Comparison of ENCODE assay signal across 8 cellular contexts in genomic region chr4:136864580-136865185, GRCh38.
DNase-seq lines count a peak whose midpoint lies in the region; ATAC-seq and TF ChIP-seq lines count a peak whose summit lies in the region.

No MANE protein-coding gene starts in this region.

- intact Hi-C loops in MCF 10A (cut with micrococcal nuclease): loop anchor here (2.0 to 5.0 kb wide), 2 partner anchors 152 to 1146 kb away; no protein-coding TSS in a partner anchor

- no TSS peak for BruUV-seq in MCF 10A (replicated peaks; lab: Mats Ljungman, UMichigan)

- H3K4me1 Mint-ChIP-seq in activated CD4-positive, alpha-beta T cell treated with anti-CD3 and anti-CD28 coated beads, Interleukin-2, amount 10 ng/mL, durations not matched to agents 7 days and 5 days: no peaks in the 10 kb centered on the region
- H3K4me1 Mint-ChIP-seq in MCF 10A (ENCODE audit: insufficient read depth, unreplicated experiment): peaks cover 4% of the 10 kb centered on the region

- H3K4me3 Mint-ChIP-seq in activated CD4-positive, alpha-beta T cell treated with anti-CD3 and anti-CD28 coated beads, Interleukin-2, amount 10 ng/mL, durations not matched to agents 7 days and 5 days: no peak overlapping the region
- H3K4me3 Mint-ChIP-seq in MCF 10A (ENCODE audit: unreplicated experiment): no peak overlapping the region

- TF ChIP-seq CTCF in MCF 10A (IDR thresholded peaks at IDR 0.05; ENCODE audit: unreplicated experiment): peak; percentile 72

- H3K36me3 Mint-ChIP-seq in activated CD4-positive, alpha-beta T cell treated with anti-CD3 and anti-CD28 coated beads, Interleukin-2, amount 10 ng/mL, durations not matched to agents 7 days and 5 days (ENCODE audit: low read depth): no peaks in the 10 kb centered on the region
- no peaks in the 10 kb centered on the region for H3K36me3 Mint-ChIP-seq in MCF 10A (ENCODE audit: insufficient read depth, unreplicated experiment)

- H3K27me3 Mint-ChIP-seq in activated CD4-positive, alpha-beta T cell treated with anti-CD3 and anti-CD28 coated beads, Interleukin-2, amount 10 ng/mL, durations not matched to agents 7 days and 5 days: no peaks in the 10 kb centered on the region
- H3K27me3 Mint-ChIP-seq in MCF 10A (ENCODE audit: insufficient read depth, unreplicated experiment): no peaks in the 10 kb centered on the region

- ATAC-seq in GM21526 (IDR thresholded peaks at IDR 0.05; ENCODE audit: low FRiP score, unreplicated experiment): peak; percentile 80

- POLR2A ChIA-PET in activated CD4-positive, alpha-beta T cell treated with anti-CD3 and anti-CD28 coated beads, Interleukin-2, amount 10 ng/mL, durations not matched to agents 7 days and 5 days (lab: Charles Lee): no interaction called here
- POLR2A ChIA-PET in MCF 10A (lab: Yijun Ruan, JAX): interaction anchor here (0.6 kb wide), 1 partner anchor 963 kb away, joined by 5 read pairs; no protein-coding TSS in a partner anchor

- CTCF ChIA-PET in activated CD4-positive, alpha-beta T cell treated with anti-CD3 and anti-CD28 coated beads, Interleukin-2, amount 10 ng/mL, durations not matched to agents 7 days and 5 days (lab: Charles Lee): no interaction called here
- CTCF ChIA-PET in MCF 10A (lab: Yijun Ruan, JAX): interaction anchor here (0.6 to 1.2 kb wide), 7 partner anchors 22 to 1320 kb away, joined by 3 to 4 read pairs (median 3); no protein-coding TSS in a partner anchor

- DNase-seq in activated CD4-positive, alpha-beta T cell treated with anti-CD3 and anti-CD28 coated beads, Interleukin-2, amount 10 ng/mL, durations not matched to agents 7 days and 5 days: peak; percentile 48
- no peak for DNase-seq in activated CD4-positive, alpha-beta T cell treated with anti-CD3 and anti-CD28 coated beads for 4 hours
- DNase-seq in HK-2 (ENCODE audit: unreplicated experiment) (peak; percentile 11), NCI-H82 (lab: John Stamatoyannopoulos, UW) (peak; percentile 87), MCF 10A (ENCODE audit: unreplicated experiment) (peak; percentile 85), left kidney (ENCODE audit: low read depth, low spot score) (peak; percentile 87), ureter (ENCODE audit: low spot score) (peak; percentile 48)

- no peak overlapping the region for H3K27ac Mint-ChIP-seq in activated CD4-positive, alpha-beta T cell treated with anti-CD3 and anti-CD28 coated beads, Interleukin-2, amount 10 ng/mL, durations not matched to agents 7 days and 5 days
- H3K27ac Mint-ChIP-seq in MCF 10A (ENCODE audit: low read depth, unreplicated experiment): no peak overlapping the region

- H3K9me3 Mint-ChIP-seq in activated CD4-positive, alpha-beta T cell treated with anti-CD3 and anti-CD28 coated beads, Interleukin-2, amount 10 ng/mL, durations not matched to agents 7 days and 5 days: no peaks in the 10 kb centered on the region
- H3K9me3 Mint-ChIP-seq in MCF 10A (ENCODE audit: unreplicated experiment): no peaks in the 10 kb centered on the region

Comparison
In these comparisons a context has a peak if more than half of its experiments do, and no peak if none do; other contexts are left out.
1. DNase-seq: peak in activated CD4-positive, alpha-beta T cell treated with anti-CD3 and anti-CD28 coated beads, Interleukin-2, amount 10 ng/mL, durations not matched to agents 7 days and 5 days (single experiment), HK-2 (single experiment), NCI-H82 (single experiment), MCF 10A (single experiment), left kidney (single experiment) and ureter (single experiment); none in activated CD4-positive, alpha-beta T cell treated with anti-CD3 and anti-CD28 coated beads for 4 hours (0 of 2).